16 cellular contexts compared by ENCODE assay signal in genomic region chr12:53423597-53423996, GRCh38. TPM values are rescaled to one million over a fixed set of nuclear protein-coding genes. Genes with fewer than 3 reads are reported as not detected.
DNase-seq lines count a peak whose midpoint lies in the region; ATAC-seq and TF ChIP-seq lines count a peak whose summit lies in the region.
"Had no signal": no experiment of that assay in that cellular context is flagged by ENCODE, and none has a peak within 500 bp of the region (broad histone marks: within the 10 kb centered on the region; RNA-seq: fewer than 3 reads in every experiment).

Gene AMHR2 (plus strand): TSS chr12:53423855. CDS start chr12:53423935, 80 bp downstream.

- H3K36me3 ChIP-seq in ectodermal cell (ENCODE audit: control insufficient read depth, insufficient read depth, low read length): no peaks in the 10 kb centered on the region

- peak within 1 kb of the TSS; percentile 49 to 79 (median 66) for H3K27ac Mint-ChIP-seq in nephron
- H3K27ac Mint-ChIP-seq in stimulated activated naive B cell treated with anti-CD40 and anti-IgM and Interleukin-4, amounts not matched to agents 10 μg/mL and 1 μg/mL and 100 μg/mL, for 72 hours: peak within 1 kb of the TSS; percentile 34

- H3K36me3 Mint-ChIP-seq in nephron (ENCODE audit: low read depth): no peaks in the 10 kb centered on the region
- H3K36me3 Mint-ChIP-seq in stimulated activated naive B cell treated with anti-CD40 and anti-IgM and Interleukin-4, amounts not matched to agents 10 μg/mL and 1 μg/mL and 100 μg/mL, for 72 hours: no peaks in the 10 kb centered on the region

- no peaks in the 10 kb centered on the region for H3K9me3 Mint-ChIP-seq in nephron
- H3K9me3 Mint-ChIP-seq in stimulated activated naive B cell treated with anti-CD40 and anti-IgM and Interleukin-4, amounts not matched to agents 10 μg/mL and 1 μg/mL and 100 μg/mL, for 72 hours: no peaks in the 10 kb centered on the region

- H3K4me1 ChIP-seq in ectodermal cell (ENCODE audit: control insufficient read depth, insufficient read depth, low read length): peaks cover 19% of the 10 kb centered on the region

- peaks cover 38% of the 10 kb centered on the region for H3K4me1 Mint-ChIP-seq in nephron
- peaks cover 19 to 31% of the 10 kb centered on the region in 2 donors for H3K4me1 Mint-ChIP-seq in stimulated activated naive B cell treated with anti-CD40 and anti-IgM and Interleukin-4, amounts not matched to agents 10 μg/mL and 1 μg/mL and 100 μg/mL, for 72 hours

- H3K27me3 ChIP-seq in ectodermal cell (ENCODE audit: control insufficient read depth, insufficient read depth, low read length, poor library complexity, severe bottlenecking): no peaks in the 10 kb centered on the region

- DNase-seq in activated effector memory CD4-positive, alpha-beta T cell treated with anti-CD3 and anti-CD28 coated beads, Interleukin-2, amount 50 U/mL, for 16 hours: peak; percentile 17
- no peak for DNase-seq in activated effector memory CD4-positive, alpha-beta T cell treated with Interleukin-2 at 50 U/mL for 16 hours
- DNase-seq in stimulated activated naive B cell treated with anti-CD40 and anti-IgM and Interleukin-4, amounts not matched to agents 10 μg/mL and 1 μg/mL and 100 μg/mL, for 72 hours: no peak
- DNase-seq in NAMALWA (ENCODE audit: low spot score) (no peak), Ammon's horn (ENCODE audit: low spot score) (no peak), MV-4-11 (lab: John Stamatoyannopoulos, UW) (no peak)
- DNase-seq: COR-L47, KG1, NCI-H1105 treated with DMSO at 0.1 percent for 48 hours, NCI-H187, NCI-H446 treated with DMSO at 0.1 percent for 48 hours, NCI-H774, SHP77 treated with DMSO at 0.1 percent for 48 hours had no signal

- peaks cover 7% of the 10 kb centered on the region for H3K27me3 Mint-ChIP-seq in nephron (ENCODE audit: low read depth)
- H3K27me3 Mint-ChIP-seq in stimulated activated naive B cell treated with anti-CD40 and anti-IgM and Interleukin-4, amounts not matched to agents 10 μg/mL and 1 μg/mL and 100 μg/mL, for 72 hours: no peaks in the 10 kb centered on the region

- no peak for ATAC-seq in stimulated activated naive B cell treated with anti-CD40 and anti-IgM and Interleukin-4, amounts not matched to agents 10 μg/mL and 1 μg/mL and 100 μg/mL, for 72 hours (replicated peaks)

- 93 to 94% methylated on average over 1 of the region's 1 CpG for WGBS in ectodermal cell, 2 experiments

- no peaks in the 10 kb centered on the region for H3K9me3 ChIP-seq in ectodermal cell (ENCODE audit: control insufficient read depth, low read length)

- peak within 1 kb of the TSS in 2 of 3 experiments; percentile 47 to 60 for H3K4me3 Mint-ChIP-seq in nephron
- H3K4me3 Mint-ChIP-seq in stimulated activated naive B cell treated with anti-CD40 and anti-IgM and Interleukin-4, amounts not matched to agents 10 μg/mL and 1 μg/mL and 100 μg/mL, for 72 hours: no peak within 1 kb of the TSS

- no peak for TF ChIP-seq CTCF in nephron (IDR thresholded peaks at IDR 0.05; ENCODE audit: unreplicated experiment in 3 of 3)

- no peak within 1 kb of the TSS for H3K4me3 ChIP-seq in ectodermal cell (ENCODE audit: insufficient read depth, low read depth, low read length)

- peak within 1 kb of the TSS; percentile 22 for H3K27ac ChIP-seq in ectodermal cell (ENCODE audit: insufficient read depth, low read depth, low read length, poor library complexity, severe bottlenecking)
- H3K27ac ChIP-seq: C4-2B had no signal

RNA-seq across cellular contexts. Expression of gene AMHR2, which starts in this region (rescaled TPM):
- 4.1 TPM for polyA plus RNA-seq in ectodermal cell (2013, experiment 1 of 4)
- polyA plus RNA-seq in ectodermal cell (2013, experiment 2 of 4): 6.9 TPM
- 3.1 TPM for polyA plus RNA-seq in ectodermal cell (2013, experiment 3 of 4)
- polyA plus RNA-seq in ectodermal cell (2013, experiment 4 of 4): 3.3 TPM

Comparison
In these comparisons a context has a peak if more than half of its experiments do, and no peak if none do; other contexts are left out.
1. H3K4me3 Mint-ChIP-seq: peak in nephron (2 of 3); none in stimulated activated naive B cell treated with anti-CD40 and anti-IgM and Interleukin-4, amounts not matched to agents 10 μg/mL and 1 μg/mL and 100 μg/mL, for 72 hours (0 of 2).